Comparison of ENCODE assay signal across 8 cellular contexts in the genomic region with DNA sequence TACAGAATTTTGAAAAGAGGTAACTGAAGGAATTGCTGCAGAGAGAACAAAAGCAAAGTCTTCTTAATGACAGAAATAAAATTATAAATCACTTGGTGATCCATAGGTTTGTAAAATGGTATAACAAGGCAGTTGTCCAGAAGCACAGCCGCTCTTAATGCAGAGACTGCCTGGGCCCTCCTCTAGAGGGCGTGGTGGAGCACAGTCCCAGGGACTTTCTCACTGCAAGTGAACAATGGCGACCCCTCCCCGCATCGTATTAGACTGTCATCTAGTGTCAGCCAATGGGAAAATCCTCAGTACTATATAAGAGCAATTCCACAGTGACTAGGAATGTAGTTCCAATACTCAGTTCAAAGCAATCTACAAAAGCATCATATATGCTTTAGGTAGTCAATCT.
DNase-seq lines count a peak whose midpoint lies in the region; ATAC-seq lines count a peak whose summit lies in the region.

No MANE protein-coding gene starts in this region.

- no peak for ATAC-seq in HG02970 (IDR thresholded peaks at IDR 0.05; ENCODE audit: low FRiP score, unreplicated experiment)
- ATAC-seq in GM19455 (IDR thresholded peaks at IDR 0.05; ENCODE audit: unreplicated experiment): no peak

- no peaks in the 10 kb centered on the region for H3K9me3 ChIP-seq in HAP-1

- in situ Hi-C loops in HAP-1 (cut with MboI; ENCODE audit: low sequenced_read_pairs): no loop called here

- H3K36me3 ChIP-seq in HAP-1 (replicated peaks): no peaks in the 10 kb centered on the region

- H3K27me3 ChIP-seq in HAP-1 (ENCODE audit: low read depth): no peaks in the 10 kb centered on the region

- DNase-seq in D341Med (ENCODE audit: low spot score): peak; percentile 31
- peak; percentile 48 to 82 for DNase-seq in HAP-1 (ENCODE audit: low spot score in 2 of 2)
- peak; percentile 32 for DNase-seq in UCSD-AML1 (lab: John Stamatoyannopoulos, UW; ENCODE audit: unreplicated experiment)
- peak; percentile 72 for DNase-seq in iPS-NIHi7 (ENCODE audit: extremely low spot score)
- no peak for DNase-seq in DMS153 (lab: John Stamatoyannopoulos, UW)
- DNase-seq in NCI-H1694 treated with DMSO at 0.1 percent for 48 hours (lab: John Stamatoyannopoulos, UW): no peak

- H3K4me3 ChIP-seq in HAP-1: no peak overlapping the region

- no peaks in the 10 kb centered on the region for H3K4me1 ChIP-seq in HAP-1

Comparison
In these comparisons a context has a peak if more than half of its experiments do, and no peak if none do; other contexts are left out.
1. DNase-seq: peak in D341Med (single experiment), HAP-1 (2 of 2), UCSD-AML1 (single experiment) and iPS-NIHi7 (single experiment); none in DMS153 (single experiment) and NCI-H1694 treated with DMSO at 0.1 percent for 48 hours (single experiment).